8 cellular contexts compared by ENCODE assay signal in the genomic region with DNA sequence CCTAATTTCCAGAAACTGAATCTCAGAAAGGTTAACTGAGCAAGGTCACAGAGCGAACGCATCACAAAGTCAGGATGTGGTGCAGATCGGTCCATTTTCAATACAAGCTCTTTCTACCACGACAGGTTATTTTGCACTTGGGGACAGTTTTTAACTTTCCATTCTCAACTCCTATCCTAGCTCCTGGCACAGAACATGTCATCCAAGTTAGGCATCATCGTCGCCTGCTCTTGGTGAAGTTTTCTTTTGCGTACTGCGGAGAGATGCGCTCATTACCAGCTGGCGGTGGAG. TPM values are rescaled to one million over a fixed set of nuclear protein-coding genes. Genes with fewer than 3 reads are reported as not detected.
A peak's percentile ranks its signal among the peaks of the same experiment; 100 is the strongest.
DNase-seq lines count a peak whose midpoint lies in the region; ATAC-seq and TF ChIP-seq lines count a peak whose summit lies in the region.

No MANE protein-coding gene starts in this region.

- ATAC-seq in GM21390 (IDR thresholded peaks at IDR 0.05; ENCODE audit: unreplicated experiment) (peak; percentile 13), RWPE2 (ENCODE audit: low read depth) (no peak; the same call in 2 of the 3 replicates)

- H3K36me3 ChIP-seq in RWPE2 (ENCODE audit: low read depth), result peaks cover 40% of the 10 kb centered on the region
- H3K36me3 ChIP-seq in iPS-15b (ENCODE audit: control insufficient read depth, insufficient read depth, low read length), result peaks cover 9% of the 10 kb centered on the region

- H3K27ac ChIP-seq in RWPE2 (ENCODE audit: poor library complexity, severe bottlenecking), result peak overlapping the region; percentile 93
- peak overlapping the region; percentile 97 for H3K27ac ChIP-seq in temporal lobe (ENCODE audit: low read depth, low read length)

- peaks cover 9% of the 10 kb centered on the region for H3K4me1 ChIP-seq in RWPE2 (ENCODE audit: insufficient read depth, poor library complexity, severe bottlenecking)
- H3K4me1 ChIP-seq in iPS-15b (ENCODE audit: control insufficient read depth, insufficient read depth, low read length), result peaks cover 7% of the 10 kb centered on the region

- no peak for TF ChIP-seq CTCF in RWPE2 (IDR thresholded peaks at IDR 0.05; ENCODE audit: poor library complexity, severe bottlenecking)

- no peak overlapping the region for H3K9ac ChIP-seq in iPS-15b (ENCODE audit: low read depth, low read length)

- H3K4me3 ChIP-seq in RWPE2 (ENCODE audit: severe bottlenecking), result peak overlapping the region; percentile 69
- peak overlapping the region; percentile 90 for H3K4me3 ChIP-seq in iPS-15b (ENCODE audit: low read depth, low read length)

- DNase-seq in RWPE2 (ENCODE audit: low spot score) (no peak), medulla oblongata (ENCODE audit: extremely low spot score) (no peak), NCI-H2107 (lab: John Stamatoyannopoulos, UW) (no peak), pons (ENCODE audit: low spot score) (no peak), activated gamma-delta T cell treated with Interleukin-2 at 50 U/mL for 16 hours (no peak)

- H3K9me3 ChIP-seq in RWPE2 (ENCODE audit: severe bottlenecking) (no peaks in the 10 kb centered on the region), iPS-15b (ENCODE audit: control insufficient read depth, insufficient read depth, low read length) (no peaks in the 10 kb centered on the region)

- H3K27me3 ChIP-seq in RWPE2 (ENCODE audit: insufficient read depth, poor library complexity, severe bottlenecking), result no peaks in the 10 kb centered on the region
- H3K27me3 ChIP-seq in iPS-15b (ENCODE audit: control insufficient read depth, insufficient read depth, low read length), result no peaks in the 10 kb centered on the region

RNA-seq across cellular contexts. Expression of a gene that starts 15.5 kb away (rescaled TPM):
- total RNA-seq in temporal lobe, result 3.4 TPM
